27 cellular contexts compared by ENCODE assay signal in genomic region chr11:94186342-94187203, GRCh38. TPM values are rescaled to one million over a fixed set of nuclear protein-coding genes. Genes with fewer than 3 reads are reported as not detected.
DNase-seq lines count a peak whose midpoint lies in the region; ATAC-seq and TF ChIP-seq lines count a peak whose summit lies in the region.
"Had no signal": no experiment of that assay in that cellular context is flagged by ENCODE, and none has a peak within 500 bp of the region (broad histone marks: within the 10 kb centered on the region; RNA-seq: fewer than 3 reads in every experiment).

No MANE protein-coding gene starts in this region.

- intact Hi-C loops in IMR-90 (cut with micrococcal nuclease): no loop called here
- intact Hi-C loops in esophagus muscularis mucosa (cut with DNase I): loop anchor here (10.0 kb wide), 1 partner anchor 228 kb away; no protein-coding TSS in a partner anchor
- intact Hi-C loops in CD14-positive monocyte (cut with micrococcal nuclease): loop anchor here in 1 of 2 donors (10.0 kb wide), 1 partner anchor 318 kb away; no protein-coding TSS in a partner anchor

- H3K36me3 ChIP-seq in IMR-90 (ENCODE audit: control insufficient read depth, insufficient read depth, low read length) (peaks cover 8% of the 10 kb centered on the region; the same call in 1 of the 2 replicates), esophagus muscularis mucosa (peaks cover 0 to 7% (median 5%) of the 10 kb centered on the region in 4 donors), osteoblast (ENCODE audit: insufficient read depth, low read length) (no peaks in the 10 kb centered on the region)

- peak overlapping the region; percentile 91 for H3K18ac ChIP-seq in IMR-90 (ENCODE audit: low read depth, low read length)

- no peak overlapping the region for H3K4me3 Mint-ChIP-seq in CD14-positive monocyte
- H3K4me3 Mint-ChIP-seq in naive thymus-derived CD8-positive, alpha-beta T cell: no peak overlapping the region
- H3K4me3 Mint-ChIP-seq: activated CD4-positive, alpha-beta memory T cell treated with anti-CD3 and anti-CD28 coated beads for 36 hours; activated T-cell treated with anti-CD3 and anti-CD28 coated beads, Interleukin-2, amount 50 U/mL, for 72 hours; brain; CD8-positive, alpha-beta T cell; stimulated activated naive B cell treated with anti-CD40 and anti-IgM and Interleukin-4, amounts not matched to agents 10 μg/mL and 1 μg/mL and 100 μg/mL, for 72 hours; T-helper 1 cell treated with Interleukin-12 subunit alpha and Interleukin-12 subunit beta and Interleukin-4 antibody, amounts not matched to agents 30 μg/mL and 1 μg/mL, for 36 hours had no signal

- H4K91ac ChIP-seq in IMR-90 (ENCODE audit: insufficient read depth, low read depth, low read length): peak overlapping the region; percentile 79

- peaks cover 12 to 38% of the 10 kb centered on the region in 2 experiments for H3K79me1 ChIP-seq in IMR-90 (ENCODE audit: low read depth in 1 of 2, low read length in 2 of 2)

- H3K9ac ChIP-seq in IMR-90 (ENCODE audit: low read depth, low read length): no peak overlapping the region

- POLR2A ChIA-PET in AG04450 (lab: Yijun Ruan, JAX): interaction anchor here (1.3 to 3.4 kb wide), 3 partner anchors 11 to 57 kb away, joined by 5 to 30 read pairs (median 6); partner anchors contain the start of gene PANX1
- POLR2A ChIA-PET in IMR-90 (lab: Charles Lee; ENCODE audit: unreplicated experiment): no interaction called here
- POLR2A ChIA-PET in naive thymus-derived CD8-positive, alpha-beta T cell (lab: Charles Lee): no interaction called here

- no TSS peak for BruUV-seq in IMR-90 (replicated peaks; lab: Mats Ljungman, UMichigan)

- H2AK5ac ChIP-seq in IMR-90 (ENCODE audit: low read depth, low read length): peak overlapping the region; percentile 67; the same call in 1 of the 2 replicates

- H2AFZ ChIP-seq in IMR-90 (replicated peaks; ENCODE audit: low read length, poor library complexity) (no peak overlapping the region), osteoblast (ENCODE audit: low read length) (no peak overlapping the region)
- H2AFZ ChIP-seq: PC-9 had no signal

- H4K20me1 ChIP-seq in IMR-90 (ENCODE audit: insufficient read depth, low read length) (peaks cover 3% of the 10 kb centered on the region), osteoblast (ENCODE audit: insufficient read depth, low read length) (no peaks in the 10 kb centered on the region)

- DNase-seq in AG04450 (ENCODE audit: low read depth, low spot score) (no peak), IMR-90 (no peak), esophagus muscularis mucosa (ENCODE audit: extremely low spot score) (peak; percentile 62), osteoblast (ENCODE audit: insufficient read length, low spot score, missing footprints) (no peak), CD14-positive monocyte (ENCODE audit: low spot score) (no peak), SHP77 treated with DMSO at 0.1 percent for 48 hours (lab: John Stamatoyannopoulos, UW) (no peak)
- no peak for DNase-seq in stimulated activated CD4-positive, alpha-beta T cell treated with anti-CD3 and anti-CD28 coated beads, Interleukin-4, amount 100 ng/mL, for 1 hour
- no peak for DNase-seq in naive thymus-derived CD8-positive, alpha-beta T cell
- DNase-seq: activated CD4-positive, alpha-beta memory T cell treated with anti-CD3 and anti-CD28 coated beads for 36 hours; activated CD4-positive, CD25-positive, alpha-beta regulatory T cell treated with anti-CD3 and anti-CD28 coated beads, Interleukin-2, amount 50 U/mL, for 72 hours; activated T-cell treated with anti-CD3 and anti-CD28 coated beads, Interleukin-2, amount 50 U/mL, for 72 hours; CD8-positive, alpha-beta T cell; DMS153; glutamatergic neuron; HCEC 1CT; mesenchymal stem cell; MM.1S; NCI-H2029; NCI-H2227 treated with DMSO at 0.1 percent for 48 hours; NCI-H69; PC-9; stimulated activated naive B cell treated with anti-CD40 and anti-IgM and Interleukin-4, amounts not matched to agents 10 μg/mL and 1 μg/mL and 100 μg/mL, for 72 hours had no signal

- no peaks in the 10 kb centered on the region for H3K9me3 ChIP-seq in AG04450 (ENCODE audit: control insufficient read depth, insufficient read depth, low read length)
- no peaks in the 10 kb centered on the region for H3K9me3 ChIP-seq in IMR-90 (ENCODE audit: control insufficient read depth, insufficient read depth, low read length)
- H3K9me3 ChIP-seq in esophagus muscularis mucosa: no peaks in the 10 kb centered on the region
- H3K9me3 ChIP-seq in osteoblast (ENCODE audit: low read depth, low read length): no peaks in the 10 kb centered on the region
- H3K9me3 ChIP-seq: A549 had no signal

- H4K5ac ChIP-seq in IMR-90 (ENCODE audit: low read depth, low read length): peak overlapping the region; percentile 76

- ATAC-seq in IMR-90 (ENCODE audit: low read depth): no peak
- ATAC-seq in naive thymus-derived CD8-positive, alpha-beta T cell: no peak
- ATAC-seq: A549; activated T-cell treated with anti-CD3 and anti-CD28 coated beads, Interleukin-2, amount 50 U/mL, for 72 hours; CD8-positive, alpha-beta T cell; GM12878; left lobe of liver had no signal

- peaks cover 1% of the 10 kb centered on the region for H3K4me1 Mint-ChIP-seq in CD14-positive monocyte
- H3K4me1 Mint-ChIP-seq in naive thymus-derived CD8-positive, alpha-beta T cell: peaks cover 0 to 16% (median 3%) of the 10 kb centered on the region in 4 donors

- TF ChIP-seq POLR2A in IMR-90 (IDR thresholded peaks at IDR 0.05; ENCODE audit: low read depth, low read length): no peak
- no peak for TF ChIP-seq POLR2A in esophagus muscularis mucosa (IDR thresholded peaks at IDR 0.05; ENCODE audit: low read depth)

- no peaks in the 10 kb centered on the region for H3K79me2 ChIP-seq in osteoblast (ENCODE audit: insufficient read depth, low read length)

- in situ Hi-C loops in IMR-90 (cut with MboI; ENCODE audit: low sequenced_read_pairs): no loop called here

- peak overlapping the region; percentile 44 for H3K23ac ChIP-seq in IMR-90 (ENCODE audit: low read depth, low read length)

- H3K27ac ChIP-seq in AG04450 (ENCODE audit: low read depth, low read length) (peak overlapping the region; percentile 84), IMR-90 (ENCODE audit: insufficient read depth, low read length) (peak overlapping the region; percentile 36), esophagus muscularis mucosa (replicated peaks in 1 of 4) (no peak overlapping the region), osteoblast (ENCODE audit: low read depth, low read length) (peak overlapping the region; percentile 24)
- H3K27ac ChIP-seq: A549, PC-9 had no signal

- H3K56ac ChIP-seq in IMR-90 (ENCODE audit: extremely low read depth, insufficient read depth, low read length): peak overlapping the region; percentile 42; the same call in 1 of the 2 replicates

- H2BK15ac ChIP-seq in IMR-90 (ENCODE audit: low read depth, low read length): peak overlapping the region; percentile 65; the same call in 2 of the 3 replicates

- H3K27ac Mint-ChIP-seq in CD14-positive monocyte: peak overlapping the region in 1 of 7 donors; percentile 51
- H3K27ac Mint-ChIP-seq in naive thymus-derived CD8-positive, alpha-beta T cell: no peak overlapping the region
- H3K27ac Mint-ChIP-seq: activated CD4-positive, alpha-beta memory T cell treated with anti-CD3 and anti-CD28 coated beads for 36 hours; activated T-cell treated with anti-CD3 and anti-CD28 coated beads, Interleukin-2, amount 50 U/mL, for 72 hours; CD8-positive, alpha-beta T cell; stimulated activated naive B cell treated with anti-CD40 and anti-IgM and Interleukin-4, amounts not matched to agents 10 μg/mL and 1 μg/mL and 100 μg/mL, for 72 hours; T-helper 1 cell treated with Interleukin-12 subunit alpha and Interleukin-12 subunit beta and Interleukin-4 antibody, amounts not matched to agents 30 μg/mL and 1 μg/mL, for 36 hours had no signal

- no peak overlapping the region for H3K4me2 ChIP-seq in IMR-90 (ENCODE audit: low read depth, low read length)
- no peak overlapping the region for H3K4me2 ChIP-seq in osteoblast (ENCODE audit: insufficient read depth, low read length)
- H3K4me2 ChIP-seq: A549, PC-9 had no signal

- no peak for TF ChIP-seq EP300 in esophagus muscularis mucosa (IDR thresholded peaks at IDR 0.05)

- peaks cover 19% of the 10 kb centered on the region for H3K4me1 ChIP-seq in IMR-90 (ENCODE audit: control insufficient read depth, insufficient read depth, low read length)
- H3K4me1 ChIP-seq in esophagus muscularis mucosa: peaks cover 0 to 12% (median 11%) of the 10 kb centered on the region in 4 donors
- peaks cover 14% of the 10 kb centered on the region for H3K4me1 ChIP-seq in osteoblast (ENCODE audit: insufficient read depth, low read length)

- dilution Hi-C loops in IMR-90 (cut with HindIII; ENCODE audit: low sequenced_read_pairs, unreplicated experiment): no loop called here

- H3K36me3 Mint-ChIP-seq in CD14-positive monocyte: peaks cover 9 to 14% of the 10 kb centered on the region in 2 donors
- H3K36me3 Mint-ChIP-seq in naive thymus-derived CD8-positive, alpha-beta T cell: peaks cover 0 to 10% (median 4%) of the 10 kb centered on the region in 3 donors

- peak overlapping the region; percentile 66 for H2BK120ac ChIP-seq in IMR-90 (ENCODE audit: low read depth, low read length)

- H3K27me3 Mint-ChIP-seq in CD14-positive monocyte (ENCODE audit: low read depth in 3 of 3): peaks cover 0 to 3% (median 0%) of the 10 kb centered on the region in 3 donors
- H3K27me3 Mint-ChIP-seq in naive thymus-derived CD8-positive, alpha-beta T cell: no peaks in the 10 kb centered on the region
- H3K27me3 Mint-ChIP-seq: activated CD4-positive, alpha-beta memory T cell treated with anti-CD3 and anti-CD28 coated beads for 36 hours; stimulated activated naive B cell treated with anti-CD40 and anti-IgM and Interleukin-4, amounts not matched to agents 10 μg/mL and 1 μg/mL and 100 μg/mL, for 72 hours had no signal

- no peak for TF ChIP-seq RAD21 in IMR-90 (IDR thresholded peaks at IDR 0.05; ENCODE audit: low read length)

- peak overlapping the region; percentile 85 for H3K4ac ChIP-seq in IMR-90 (ENCODE audit: low read depth, low read length)

- H3K9me3 Mint-ChIP-seq in CD14-positive monocyte: peaks cover 0 to 12% (median 2%) of the 10 kb centered on the region in 7 donors
- H3K9me3 Mint-ChIP-seq in naive thymus-derived CD8-positive, alpha-beta T cell: peaks cover 0 to 16% (median 0%) of the 10 kb centered on the region in 9 donors
- H3K9me3 Mint-ChIP-seq: activated T-cell treated with anti-CD3 and anti-CD28 coated beads, Interleukin-2, amount 50 U/mL, for 72 hours; CD8-positive, alpha-beta T cell had no signal

- peak overlapping the region; percentile 6 to 48; a peak in 2 of 4 replicates for H4K8ac ChIP-seq in IMR-90 (ENCODE audit: low read depth in 2 of 2, low read length in 2 of 2)

- CTCF ChIA-PET in AG04450 (lab: Charles Lee): interaction anchor here (5.9 to 6.9 kb wide), 2 partner anchors 231 to 291 kb away, joined by 61 to 68 read pairs; no protein-coding TSS in a partner anchor
- CTCF ChIA-PET in IMR-90 (lab: Yijun Ruan, JAX): interaction anchor here (1.1 to 3.5 kb wide), 2 partner anchors 291 to 319 kb away, joined by 4 to 17 read pairs; no protein-coding TSS in a partner anchor

- peak overlapping the region; percentile 38 for H2AK9ac ChIP-seq in IMR-90 (replicated peaks; ENCODE audit: low read depth, low read length, poor library complexity)

- H3K27me3 ChIP-seq in AG04450 (ENCODE audit: control insufficient read depth, insufficient read depth, low read length) (no peaks in the 10 kb centered on the region), IMR-90 (ENCODE audit: control insufficient read depth, insufficient read depth, low read length) (no peaks in the 10 kb centered on the region), esophagus muscularis mucosa (no peaks in the 10 kb centered on the region), osteoblast (ENCODE audit: insufficient read depth, low read length) (no peaks in the 10 kb centered on the region)

- H3K14ac ChIP-seq in IMR-90 (replicated peaks; ENCODE audit: low read depth, low read length): peak overlapping the region; percentile 76

- 91% methylated on average over 5 of the region's 8 CpGs; no CpG with 5 or more reads in 1 of the 2 experiments for WGBS in IMR-90 (ENCODE audit: extremely low coverage in 2 of 2, insufficient read length in 1 of 2), 2 experiments
- 86% methylated on average over 8 of the region's 8 CpGs for WGBS in esophagus muscularis mucosa

- TF ChIP-seq CTCF in AG04450 (IDR thresholded peaks at IDR 0.05; ENCODE audit: low read depth, low read length): no peak
- no peak for TF ChIP-seq CTCF in IMR-90 (conservative IDR thresholded peaks at IDR 0.05; ENCODE audit: low read depth, low read length)
- no peak for TF ChIP-seq CTCF in esophagus muscularis mucosa (IDR thresholded peaks at IDR 0.05)
- TF ChIP-seq CTCF in osteoblast (IDR thresholded peaks at IDR 0.05; ENCODE audit: extremely low read depth, low read depth, low read length): no peak
- no peak for TF ChIP-seq CTCF in CD14-positive monocyte (IDR thresholded peaks at IDR 0.05)

- peak overlapping the region; percentile 77 for H2BK20ac ChIP-seq in IMR-90 (ENCODE audit: low read depth, low read length)

- H2BK5ac ChIP-seq in IMR-90 (ENCODE audit: low read depth, low read length, poor library complexity, severe bottlenecking): peak overlapping the region; percentile 73

- peaks cover 21% of the 10 kb centered on the region for H3K9me1 ChIP-seq in IMR-90 (ENCODE audit: insufficient read depth, low read length)

- no peak overlapping the region for H3K4me3 ChIP-seq in AG04450 (ENCODE audit: low read depth, low read length)
- no peak overlapping the region for H3K4me3 ChIP-seq in IMR-90 (ENCODE audit: insufficient read depth, low read depth, low read length)
- no peak overlapping the region for H3K4me3 ChIP-seq in esophagus muscularis mucosa
- no peak overlapping the region for H3K4me3 ChIP-seq in osteoblast (ENCODE audit: insufficient read depth, low read length)
- H3K4me3 ChIP-seq: A549, GM12878, PC-9 had no signal

RNA-seq across cellular contexts. Expression of gene PANX1, which starts 57.9 kb away (rescaled TPM):
- polyA plus RNA-seq in AG04450 (2011; rRNA removed): 51.2 and 52.9 TPM in 2 replicates
- 63.7 and 65.5 TPM in 2 replicates for polyA minus RNA-seq in AG04450 (2011; rRNA and poly(A)+ RNA removed)
- total RNA-seq in IMR-90 (2012; rRNA removed): 70.3 and 70.8 TPM in 2 replicates
- 26.3 and 29.8 TPM in 2 replicates for polyA plus RNA-seq in IMR-90 (2012; rRNA removed)
- 13.5 and 16.4 TPM in 2 replicates for polyA plus RNA-seq in IMR-90 (2012; cell fraction: cytosol; rRNA removed)
- polyA plus RNA-seq in IMR-90 (2012; cell fraction: nucleus; rRNA removed; ENCODE audit: low replicate concordance): 5.1 and 13.1 TPM in 2 replicates
- 10 to 100 TPM; 25.7 to 35.6 (median 29.7) TPM for total RNA-seq in esophagus muscularis mucosa
- total RNA-seq in osteoblast: 41.3 and 48.1 TPM in 2 replicates
- polyA plus RNA-seq in CD14-positive monocyte: 10 to 100 TPM; 12.7 to 15.7 TPM
- 1 to 10 TPM; 6.2 to 6.4 TPM for total RNA-seq in naive thymus-derived CD8-positive, alpha-beta T cell
- 1 to 10 TPM; 4.6 to 8.7 (median 7.8) TPM for polyA plus RNA-seq in naive thymus-derived CD8-positive, alpha-beta T cell

Comparison
In these comparisons a context has a peak if more than half of its experiments do, and no peak if none do; other contexts are left out.
1. H3K27ac ChIP-seq: peak in AG04450 (single experiment), IMR-90 (single experiment) and osteoblast (single experiment); none in esophagus muscularis mucosa (0 of 4).